15 cellular contexts compared by ENCODE assay signal in genomic region chr20:30912006-30912660, GRCh38.
DNase-seq lines count a peak whose midpoint lies in the region; ATAC-seq and TF ChIP-seq lines count a peak whose summit lies in the region.
"Had no signal": no experiment of that assay in that cellular context is flagged by ENCODE, and none has a peak within 500 bp of the region (broad histone marks: within the 10 kb centered on the region; RNA-seq: fewer than 3 reads in every experiment).

No MANE protein-coding gene starts in this region.

- no peak overlapping the region for H3K14ac ChIP-seq in neuronal stem cell (ENCODE audit: low read length)

- no peak overlapping the region for H3K4ac ChIP-seq in neuronal stem cell (ENCODE audit: low read length)

- peak overlapping the region; percentile 79 for H3K4me3 Mint-ChIP-seq in GM23338
- H3K4me3 Mint-ChIP-seq: activated CD8-positive, alpha-beta T cell treated with anti-CD3 and anti-CD28 coated beads, Interleukin-2, amount 10 ng/mL, durations not matched to agents 7 days and 5 days; CD14-positive monocyte had no signal

- no peak overlapping the region for H4K91ac ChIP-seq in neuronal stem cell (ENCODE audit: low read depth, low read length, poor library complexity)

- TF ChIP-seq CTCF in GM23338 (conservative IDR thresholded peaks at IDR 0.05; ENCODE audit: low read depth in 2 of 2), result peak in 1 of 2 experiments; percentile 40; a peak in 2 of 4 replicates

- ATAC-seq in GM23338 (peak; percentile 41; the same call in 2 of the 3 replicates), GM18505 (IDR thresholded peaks at IDR 0.05; ENCODE audit: unreplicated experiment) (no peak)
- no peak for ATAC-seq in stimulated activated naive CD8-positive, alpha-beta T cell treated with anti-CD3 and anti-CD28 coated beads, Interleukin-15, Interleukin-2, amounts not matched to agents 100 U/mL and 50 U/mL, for 24 hours
- ATAC-seq: activated CD8-positive, alpha-beta T cell treated with anti-CD3 and anti-CD28 coated beads, Interleukin-2, amount 10 ng/mL, durations not matched to agents 7 days and 5 days; GM12878 had no signal

- no peak overlapping the region for H2BK120ac ChIP-seq in neuronal stem cell (ENCODE audit: low read depth, low read length)

- no peak overlapping the region for H2BK12ac ChIP-seq in neuronal stem cell (ENCODE audit: low read length)

- H3K4me1 Mint-ChIP-seq in GM23338, result peaks cover 33% of the 10 kb centered on the region
- H3K4me1 Mint-ChIP-seq: CD14-positive monocyte had no signal

- H3K27me3 ChIP-seq in GM23338 (ENCODE audit: insufficient read depth) (peaks cover 47% of the 10 kb centered on the region), ectodermal cell (ENCODE audit: control insufficient read depth, insufficient read depth, low read length, poor library complexity, severe bottlenecking) (no peaks in the 10 kb centered on the region), neuronal stem cell (ENCODE audit: control insufficient read depth in 3 of 3, insufficient read depth in 3 of 3, low read depth in 1 of 3, low read length in 3 of 3) (no peaks in the 10 kb centered on the region)
- H3K27me3 ChIP-seq: testis had no signal

- DNase-seq in GM23338 (ENCODE audit: low spot score) (peak; percentile 79), M059J (ENCODE audit: low read depth) (peak; percentile 27), neuronal stem cell (ENCODE audit: low spot score) (peak; percentile 48), DMS 273 (lab: John Stamatoyannopoulos, UW; ENCODE audit: unreplicated experiment) (no peak), medulla oblongata (ENCODE audit: extremely low spot score) (no peak)
- no peak for DNase-seq in stimulated activated naive CD8-positive, alpha-beta T cell treated with anti-CD3 and anti-CD28 coated beads, Interleukin-15, Interleukin-2, amounts not matched to agents 100 U/mL and 50 U/mL, for 24 hours
- DNase-seq: activated CD8-positive, alpha-beta T cell treated with anti-CD3 and anti-CD28 coated beads, Interleukin-2, amount 10 ng/mL, durations not matched to agents 7 days and 5 days; activated effector memory CD4-positive, alpha-beta T cell treated with anti-CD3 and anti-CD28 coated beads, Interleukin-2, amount 50 U/mL, for 16 hours; NCI-H2171 treated with DMSO at 0.1 percent for 48 hours; NK-92 treated with Interleukin-12 subunit alpha and Interleukin-12 subunit beta, amount 100 ng/mL, for 24 hours; testis had no signal

- H3K9me3 Mint-ChIP-seq in GM23338, result peaks cover 54% of the 10 kb centered on the region

- H3K27me3 Mint-ChIP-seq in GM23338 (ENCODE audit: insufficient read depth, low read depth, poor library complexity), result peaks cover 25% of the 10 kb centered on the region

- no peak overlapping the region for H2AK5ac ChIP-seq in neuronal stem cell (ENCODE audit: low read depth, low read length)

- H3K27ac ChIP-seq in GM23338 (ENCODE audit: low read depth) (peak overlapping the region; percentile 80), ectodermal cell (ENCODE audit: insufficient read depth, low read depth, low read length, poor library complexity, severe bottlenecking) (peak overlapping the region; percentile 77), neuronal stem cell (replicated peaks; ENCODE audit: low read length) (peak overlapping the region; percentile 68)
- H3K27ac ChIP-seq: testis had no signal

- peak overlapping the region; percentile 54 for H3K4me3 ChIP-seq in GM23338
- H3K4me3 ChIP-seq in ectodermal cell (ENCODE audit: insufficient read depth, low read depth, low read length), result peak overlapping the region; percentile 20
- H3K4me3 ChIP-seq in neuronal stem cell (ENCODE audit: low read length in 2 of 2), result peak overlapping the region in 1 of 2 donors; percentile 60
- H3K4me3 ChIP-seq: GM12878, testis had no signal

- H3F3A ChIP-seq in GM23338 (replicated peaks; ENCODE audit: low read depth), result no peaks in the 10 kb centered on the region

- no peaks in the 10 kb centered on the region for H3K79me2 ChIP-seq in GM23338 (replicated peaks; ENCODE audit: insufficient read depth)

- no peaks in the 10 kb centered on the region for H3K79me1 ChIP-seq in neuronal stem cell (ENCODE audit: low read depth, low read length)

- no peak overlapping the region for H3K23ac ChIP-seq in neuronal stem cell (ENCODE audit: low read depth, low read length, poor library complexity)

- no peak overlapping the region for H2BK5ac ChIP-seq in neuronal stem cell (ENCODE audit: low read length)

- H3K9me2 ChIP-seq in GM23338 (ENCODE audit: insufficient read depth), result no peaks in the 10 kb centered on the region

- no peak for TF ChIP-seq POLR2A in GM18505 (IDR thresholded peaks at IDR 0.05; ENCODE audit: borderline replicate concordance, extremely low read depth, insufficient read depth, insufficient read length)

- no peaks in the 10 kb centered on the region for H3K36me3 ChIP-seq in GM23338 (ENCODE audit: insufficient read depth)
- H3K36me3 ChIP-seq in ectodermal cell (ENCODE audit: control insufficient read depth, insufficient read depth, low read length), result no peaks in the 10 kb centered on the region
- no peaks in the 10 kb centered on the region for H3K36me3 ChIP-seq in neuronal stem cell (replicated peaks in 1 of 2; ENCODE audit: control insufficient read depth in 2 of 2, insufficient read depth in 2 of 2, low read length in 2 of 2)

- no peak overlapping the region for H4K8ac ChIP-seq in neuronal stem cell (ENCODE audit: low read depth, low read length)

- H3K27ac Mint-ChIP-seq in GM23338, result peak overlapping the region; percentile 97
- H3K27ac Mint-ChIP-seq: activated CD8-positive, alpha-beta T cell treated with anti-CD3 and anti-CD28 coated beads, Interleukin-2, amount 10 ng/mL, durations not matched to agents 7 days and 5 days; CD14-positive monocyte had no signal

- H2AFZ ChIP-seq in GM23338, result peak overlapping the region; percentile 45
- no peak overlapping the region for H2AFZ ChIP-seq in neuronal stem cell (ENCODE audit: low read length)

- peak overlapping the region; percentile 79 for H3K4me2 ChIP-seq in GM23338
- H3K4me2 ChIP-seq in neuronal stem cell (ENCODE audit: insufficient read depth, low read length, poor library complexity, severe bottlenecking), result peak overlapping the region; percentile 49

- peaks cover 34% of the 10 kb centered on the region for H3K36me3 Mint-ChIP-seq in GM23338 (ENCODE audit: low read depth)
- H3K36me3 Mint-ChIP-seq: CD14-positive monocyte had no signal

- no peak overlapping the region for H3K9ac ChIP-seq in neuronal stem cell (ENCODE audit: low read depth, low read length, poor library complexity)

- WGBS in ectodermal cell, 2 experiments, result 5 to 7% methylated on average over 16 to 23 of the region's 28 CpGs
- WGBS in neuronal stem cell (ENCODE audit: extremely low coverage in 2 of 2, insufficient read length in 2 of 2, insufficient replicate concordance in 1 of 2), 2 donors, result no CpG with 5 or more reads among the region's 28 CpGs

- H3K9me3 ChIP-seq in ectodermal cell (ENCODE audit: control insufficient read depth, low read length) (no peaks in the 10 kb centered on the region), neuronal stem cell (replicated peaks in 1 of 2; ENCODE audit: control insufficient read depth in 2 of 2, insufficient read depth in 1 of 2, low read depth in 1 of 2, low read length in 2 of 2) (no peaks in the 10 kb centered on the region)
- H3K9me3 ChIP-seq: testis had no signal

- H2BK15ac ChIP-seq in neuronal stem cell (ENCODE audit: low read length), result no peak overlapping the region

- H4K20me1 ChIP-seq in GM23338 (replicated peaks; ENCODE audit: insufficient read depth), result no peaks in the 10 kb centered on the region

- H3K4me1 ChIP-seq in GM23338 (ENCODE audit: insufficient read depth) (peaks cover 26% of the 10 kb centered on the region), ectodermal cell (ENCODE audit: control insufficient read depth, insufficient read depth, low read length) (no peaks in the 10 kb centered on the region), neuronal stem cell (ENCODE audit: control insufficient read depth in 2 of 2, insufficient read depth in 1 of 2, low read depth in 1 of 2, low read length in 2 of 2) (no peaks in the 10 kb centered on the region)
- H3K4me1 ChIP-seq: testis had no signal

- H3K18ac ChIP-seq in neuronal stem cell (ENCODE audit: low read length), result no peak overlapping the region

TF ChIP-seq in GM23338, 12 proteins besides CTCF, POLR2A, EP300 and RAD21:
- no peak for TF ChIP-seq POLR2AphosphoS5 (IDR thresholded peaks at IDR 0.05; ENCODE audit: low read depth)

Comparison
In these comparisons a context has a peak if more than half of its experiments do, and no peak if none do; other contexts are left out.
1. DNase-seq: peak in GM23338 (single experiment), M059J (single experiment) and neuronal stem cell (single experiment); none in DMS 273 (single experiment), medulla oblongata (single experiment) and stimulated activated naive CD8-positive, alpha-beta T cell treated with anti-CD3 and anti-CD28 coated beads, Interleukin-15, Interleukin-2, amounts not matched to agents 100 U/mL and 50 U/mL, for 24 hours (single experiment).
2. Peak in every context shown above with its lines, with median percentiles within 50 percentile points of each other: H3K27ac ChIP-seq.